12 cellular contexts compared by ENCODE assay signal in the genomic region with DNA sequence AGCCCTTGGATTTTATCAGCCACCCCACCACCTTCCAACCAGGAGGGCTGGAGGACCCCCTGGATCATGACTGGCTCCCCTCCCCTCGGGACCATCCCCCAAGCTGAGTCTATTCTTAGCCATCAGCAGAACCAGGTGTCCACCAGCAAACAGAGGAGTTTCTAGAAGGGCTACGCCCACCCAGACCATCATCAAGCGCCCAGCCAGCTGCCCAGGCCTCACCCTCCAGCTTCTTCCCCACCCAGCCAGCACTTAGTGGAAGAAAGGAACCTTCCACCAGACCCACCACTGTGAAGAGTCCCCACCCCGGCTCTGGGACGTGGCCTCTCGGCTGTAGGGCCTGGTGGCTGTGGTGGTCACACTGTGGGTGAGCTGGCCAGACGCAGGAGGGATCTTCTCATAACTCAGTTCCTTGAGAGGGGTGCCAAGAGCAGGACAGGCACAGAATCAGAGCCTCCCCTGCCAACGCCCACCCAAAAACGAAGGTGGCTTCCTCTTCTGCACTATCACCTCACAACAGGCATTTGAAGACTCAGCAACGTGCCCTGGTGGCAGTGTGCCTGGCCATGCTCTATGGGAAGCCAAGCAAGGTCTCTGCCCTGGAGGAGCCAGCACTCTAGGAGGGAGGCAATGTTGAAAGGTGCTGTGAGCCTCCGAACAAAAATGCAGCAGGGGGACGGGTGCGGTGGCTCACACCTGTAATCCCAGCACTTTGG. TPM values are rescaled to one million over a fixed set of nuclear protein-coding genes. Genes with fewer than 3 reads are reported as not detected.
DNase-seq lines count a peak whose midpoint lies in the region; ATAC-seq and TF ChIP-seq lines count a peak whose summit lies in the region.
"Had no signal": no experiment of that assay in that cellular context is flagged by ENCODE, and none has a peak within 500 bp of the region (broad histone marks: within the 10 kb centered on the region; RNA-seq: fewer than 3 reads in every experiment).

No MANE protein-coding gene starts in this region.

- TF ChIP-seq CTCF in NB4 (IDR thresholded peaks at IDR 0.05; ENCODE audit: low read depth, low read length) (no peak), colonic mucosa (IDR thresholded peaks at IDR 0.05) (no peak), testis (IDR thresholded peaks at IDR 0.05) (no peak)

- ATAC-seq in GM21737 (IDR thresholded peaks at IDR 0.05; ENCODE audit: unreplicated experiment) (no peak), HG02623 (IDR thresholded peaks at IDR 0.05; ENCODE audit: unreplicated experiment) (no peak), HG03045 (IDR thresholded peaks at IDR 0.05; ENCODE audit: unreplicated experiment) (no peak)

- WGBS in testis, 2 donors, result 66 to 72% methylated on average over 10 to 13 of the region's 13 CpGs

- H3K27ac ChIP-seq in colonic mucosa, result peak overlapping the region; percentile 56
- H3K27ac ChIP-seq in testis, result peak overlapping the region; percentile 72 to 83

- DNase-seq in NB4 (ENCODE audit: low read depth), result peak; percentile 58
- DNase-seq in colonic mucosa, result no peak
- DNase-seq in testis, result no peak
- no peak for DNase-seq in activated effector memory CD4-positive, alpha-beta T cell treated with anti-CD3 and anti-CD28 coated beads, Interleukin-2, amount 50 U/mL, for 16 hours
- DNase-seq: activated CD4-positive, alpha-beta T cell treated with anti-CD3 and anti-CD28 coated beads, Interleukin-2, amount 50 U/mL, for 48 hours; DMS53; NCI-H345; SHP77 treated with DMSO at 0.1 percent for 48 hours had no signal

- H3K36me3 ChIP-seq in colonic mucosa (no peaks in the 10 kb centered on the region), mucosa of stomach (ENCODE audit: control insufficient read depth, insufficient read depth, low read length) (peaks cover 3% of the 10 kb centered on the region), testis (ENCODE audit: low read depth, missing control alignments) (no peaks in the 10 kb centered on the region)

- H3K4me1 ChIP-seq in colonic mucosa (peaks cover 19% of the 10 kb centered on the region), mucosa of stomach (ENCODE audit: control insufficient read depth, insufficient read depth, low read length) (peaks cover 54% of the 10 kb centered on the region), testis (peaks cover 47% of the 10 kb centered on the region)

- H3K27me3 ChIP-seq in colonic mucosa (no peaks in the 10 kb centered on the region), mucosa of stomach (ENCODE audit: control insufficient read depth, insufficient read depth, low read length) (no peaks in the 10 kb centered on the region), testis (no peaks in the 10 kb centered on the region)

- H3K4me3 ChIP-seq in NB4 (ENCODE audit: low read depth, low read length) (peak overlapping the region; percentile 21), colonic mucosa (no peak overlapping the region), mucosa of stomach (ENCODE audit: low read length) (no peak overlapping the region), testis (no peak overlapping the region)

- intact Hi-C loops in colonic mucosa (cut with DNase I), result no loop called here
- intact Hi-C loops in testis (cut with DNase I; ENCODE audit: low total_unique reads), result loop anchor here (10.0 kb wide), 1 partner anchor 87 kb away; no protein-coding TSS in a partner anchor

- H3K9me3 ChIP-seq in colonic mucosa (no peaks in the 10 kb centered on the region), mucosa of stomach (ENCODE audit: control insufficient read depth, low read length) (no peaks in the 10 kb centered on the region), testis (no peaks in the 10 kb centered on the region)

- H3K9ac ChIP-seq in colonic mucosa (ENCODE audit: low read depth in 2 of 2, low read length in 2 of 2), result peak overlapping the region in 1 of 2 donors; percentile 46
- peak overlapping the region; percentile 35 for H3K9ac ChIP-seq in mucosa of stomach (ENCODE audit: low read length)

- TF ChIP-seq POLR2A in NB4 (IDR thresholded peaks at IDR 0.05; ENCODE audit: extremely low read depth, insufficient read length) (no peak), testis (IDR thresholded peaks at IDR 0.05) (no peak)

RNA-seq across cellular contexts. Expression of a gene that starts 19.0 kb away (rescaled TPM):
- total RNA-seq in colonic mucosa (10 to 100 TPM; 38.5 to 60.8 TPM), testis (10 to 100 TPM; 25.0 to 28.7 TPM)
- 38.8 TPM for polyA plus RNA-seq in testis (ENCODE audit: insufficient read depth, low read depth, low replicate concordance)
